9 cellular contexts compared by ENCODE assay signal in genomic region chrX:41275661-41276609, GRCh38. TPM values are rescaled to one million over a fixed set of nuclear protein-coding genes. Genes with fewer than 3 reads are reported as not detected.
DNase-seq lines count a peak whose midpoint lies in the region; ATAC-seq, FAIRE-seq and TF ChIP-seq lines count a peak whose summit lies in the region.
"Had no signal": no experiment of that assay in that cellular context is flagged by ENCODE, and none has a peak within 500 bp of the region (broad histone marks: within the 10 kb centered on the region; RNA-seq: fewer than 3 reads in every experiment).

No MANE protein-coding gene starts in this region.

- dilution Hi-C loops in endothelial cell of umbilical vein (cut with MboI; ENCODE audit: extremely low pct_ligation_motif_present, low sequenced_read_pairs): no loop called here

- no peak overlapping the region for H3T11ph ChIP-seq in H9 (ENCODE audit: low read length)

- H3K14ac ChIP-seq in H9 (ENCODE audit: insufficient read depth, low read length): peak overlapping the region; percentile 76

- peak overlapping the region in 1 of 3 experiments; percentile 82; a peak in 1 of 7 replicates for H3K27ac Mint-ChIP-seq in H9
- peak overlapping the region; percentile 79 for H3K27ac Mint-ChIP-seq in activated CD8-positive, alpha-beta memory T cell treated with anti-CD3 and anti-CD28 coated beads, Interleukin-2, amount 10 ng/mL, durations not matched to agents 7 days and 5 days

- H3K4me3 Mint-ChIP-seq in H9: peak overlapping the region; percentile 72 to 75
- peak overlapping the region; percentile 76 for H3K4me3 Mint-ChIP-seq in activated CD8-positive, alpha-beta memory T cell treated with anti-CD3 and anti-CD28 coated beads, Interleukin-2, amount 10 ng/mL, durations not matched to agents 7 days and 5 days

- TF ChIP-seq POLR2A in endothelial cell of umbilical vein (IDR thresholded peaks at IDR 0.05; ENCODE audit: low read depth, low read length): no peak

- H3K36me3 ChIP-seq in endothelial cell of umbilical vein (ENCODE audit: control insufficient read depth in 2 of 2, extremely low read depth in 1 of 2, insufficient read depth in 2 of 2, low read length in 2 of 2) (no peaks in the 10 kb centered on the region), mesodermal cell (ENCODE audit: control insufficient read depth, insufficient read depth, low read length) (no peaks in the 10 kb centered on the region)

- no peak overlapping the region for H4K91ac ChIP-seq in H9 (ENCODE audit: insufficient read length, low read depth, low read length)

- CTCF ChIA-PET in activated CD8-positive, alpha-beta memory T cell treated with anti-CD3 and anti-CD28 coated beads, Interleukin-2, amount 10 ng/mL, durations not matched to agents 7 days and 5 days (lab: Charles Lee): interaction anchor here (0.7 kb wide), 1 partner anchor 1232 kb away, joined by 4 read pairs; no protein-coding TSS in a partner anchor
- CTCF ChIA-PET in endothelial cell of umbilical vein (lab: Charles Lee): no interaction called here

- TF ChIP-seq CTCF in H9 (conservative IDR thresholded peaks at IDR 0.05) (peak; percentile 44; the same call in 2 of the 3 replicates), endothelial cell of umbilical vein (IDR thresholded peaks at IDR 0.05; ENCODE audit: extremely low read depth in 1 of 2, insufficient read depth in 1 of 2, low read depth in 1 of 2, low read length in 2 of 2) (peak; percentile 49 to 61)

- H2AFZ ChIP-seq in H9 (ENCODE audit: low read length) (no peak overlapping the region), endothelial cell of umbilical vein (ENCODE audit: low read depth, low read length) (peak overlapping the region; percentile 93)

- H3K9me1 ChIP-seq in endothelial cell of umbilical vein (replicated peaks; ENCODE audit: control insufficient read depth, extremely low read depth, insufficient read depth, low read length): no peaks in the 10 kb centered on the region

- intact Hi-C loops in endothelial cell of umbilical vein (cut with micrococcal nuclease): loop anchor here (1.0 to 10.0 kb wide), 5 partner anchors 54 to 479 kb away; no protein-coding TSS in a partner anchor

- H3K9ac ChIP-seq in H9 (ENCODE audit: extremely low read depth, insufficient read length, low read length) (peak overlapping the region; percentile 47), endothelial cell of umbilical vein (replicated peaks; ENCODE audit: extremely low read depth, insufficient read depth, low read length) (peak overlapping the region; percentile 65)

- H3K23me2 ChIP-seq in H9 (ENCODE audit: insufficient read length, low read depth, low read length, poor library complexity, severe bottlenecking): no peaks in the 10 kb centered on the region

- H3K27me3 Mint-ChIP-seq in H9 (ENCODE audit: low read depth): no peaks in the 10 kb centered on the region; the same call in 1 of the 2 replicates
- no peaks in the 10 kb centered on the region for H3K27me3 Mint-ChIP-seq in activated CD8-positive, alpha-beta memory T cell treated with anti-CD3 and anti-CD28 coated beads, Interleukin-2, amount 10 ng/mL, durations not matched to agents 7 days and 5 days

- BruUV-seq in endothelial cell of umbilical vein (replicated peaks; lab: Mats Ljungman, UMichigan): no TSS peak

- H3K27me3 ChIP-seq in H9 (ENCODE audit: insufficient read depth, low read length) (no peaks in the 10 kb centered on the region), endothelial cell of umbilical vein (ENCODE audit: control insufficient read depth in 2 of 2, insufficient read depth in 2 of 2, low read length in 2 of 2) (no peaks in the 10 kb centered on the region)

- H2BK120ac ChIP-seq in H9 (ENCODE audit: low read depth, low read length, poor library complexity, severe bottlenecking): no peak overlapping the region

- no peak overlapping the region for H3K27ac ChIP-seq in H9 (ENCODE audit: insufficient read length, low read depth, low read length)
- no peak overlapping the region for H3K27ac ChIP-seq in endothelial cell of umbilical vein (ENCODE audit: insufficient read depth, low read depth, low read length)
- H3K27ac ChIP-seq in mesodermal cell (ENCODE audit: low read depth, low read length, severe bottlenecking): peak overlapping the region; percentile 5
- H3K27ac ChIP-seq: epithelial cell of prostate had no signal

- H2BK12ac ChIP-seq in H9 (ENCODE audit: insufficient read length, low read depth, low read length): peak overlapping the region; percentile 63

- H2BK20ac ChIP-seq in H9 (ENCODE audit: low read depth, low read length, poor library complexity, severe bottlenecking): no peak overlapping the region

- peaks cover 5 to 10% of the 10 kb centered on the region in 2 experiments for H3K4me1 Mint-ChIP-seq in H9
- H3K4me1 Mint-ChIP-seq in activated CD8-positive, alpha-beta memory T cell treated with anti-CD3 and anti-CD28 coated beads, Interleukin-2, amount 10 ng/mL, durations not matched to agents 7 days and 5 days: peaks cover 12% of the 10 kb centered on the region

- no peak overlapping the region for H3K56ac ChIP-seq in H9 (ENCODE audit: insufficient read length, low read depth, low read length)

- H4K8ac ChIP-seq in H9 (replicated peaks; ENCODE audit: insufficient read length, low read depth, low read length): no peak overlapping the region

- no peak overlapping the region for H2BK15ac ChIP-seq in H9 (ENCODE audit: low read depth, low read length)

- H3K4me1 ChIP-seq in H9 (ENCODE audit: insufficient read depth, low read length): no peaks in the 10 kb centered on the region; the same call in 1 of the 2 replicates
- peaks cover 9% of the 10 kb centered on the region for H3K4me1 ChIP-seq in endothelial cell of umbilical vein (ENCODE audit: control insufficient read depth, extremely low read depth, insufficient read depth, low read length)
- peaks cover 3% of the 10 kb centered on the region for H3K4me1 ChIP-seq in mesodermal cell (ENCODE audit: control insufficient read depth, insufficient read depth, low read length, poor library complexity, severe bottlenecking)

- no peak overlapping the region for H4K5ac ChIP-seq in H9 (ENCODE audit: insufficient read length, low read depth, low read length)

- POLR2A ChIA-PET in endothelial cell of umbilical vein (lab: Charles Lee): no interaction called here

- peaks cover 48 to 49% of the 10 kb centered on the region in 2 experiments for H3K9me3 Mint-ChIP-seq in H9
- H3K9me3 Mint-ChIP-seq in activated CD8-positive, alpha-beta memory T cell treated with anti-CD3 and anti-CD28 coated beads, Interleukin-2, amount 10 ng/mL, durations not matched to agents 7 days and 5 days (ENCODE audit: low read depth): no peaks in the 10 kb centered on the region

- H3K4me3 ChIP-seq in endothelial cell of umbilical vein (replicated peaks in 1 of 3; ENCODE audit: insufficient read depth in 1 of 3, low read depth in 1 of 3, low read length in 3 of 3) (peak overlapping the region; percentile 52 to 58 (median 53)), mesodermal cell (ENCODE audit: extremely low read depth, insufficient read depth, low read length, poor library complexity, severe bottlenecking) (peak overlapping the region; percentile 38)

- no peak overlapping the region for H3K4ac ChIP-seq in H9 (ENCODE audit: low read depth, low read length)

- peak overlapping the region; percentile 79 for H3K18ac ChIP-seq in H9 (ENCODE audit: insufficient read length, low read depth, low read length)

- no peaks in the 10 kb centered on the region for H3K79me1 ChIP-seq in H9 (ENCODE audit: insufficient read depth, low read depth, low read length, poor library complexity, severe bottlenecking)

- peaks cover 0 to 4% (median 0%) of the 10 kb centered on the region in 3 experiments; a peak in 1 of 7 replicates for H3K36me3 Mint-ChIP-seq in H9 (ENCODE audit: insufficient read depth in 1 of 3, low read depth in 3 of 3)
- no peaks in the 10 kb centered on the region for H3K36me3 Mint-ChIP-seq in activated CD8-positive, alpha-beta memory T cell treated with anti-CD3 and anti-CD28 coated beads, Interleukin-2, amount 10 ng/mL, durations not matched to agents 7 days and 5 days

- peak; percentile 87 for FAIRE-seq in endothelial cell of umbilical vein (lab: Jason Lieb, UNC)

- H2AK5ac ChIP-seq in H9 (ENCODE audit: insufficient read length, low read length): no peak overlapping the region

- ATAC-seq in activated CD8-positive, alpha-beta memory T cell treated with anti-CD3 and anti-CD28 coated beads, Interleukin-2, amount 10 ng/mL, durations not matched to agents 7 days and 5 days: peak; percentile 77
- no peak for ATAC-seq in HG03565 (IDR thresholded peaks at IDR 0.05; ENCODE audit: unreplicated experiment)

- H4K20me1 ChIP-seq in H9 (ENCODE audit: control insufficient read depth, insufficient read depth, insufficient read length) (no peaks in the 10 kb centered on the region), endothelial cell of umbilical vein (replicated peaks; ENCODE audit: control insufficient read depth, extremely low read depth, insufficient read depth, low read length) (no peaks in the 10 kb centered on the region)

- no peak overlapping the region for H3K23ac ChIP-seq in H9 (ENCODE audit: insufficient read length, low read depth, low read length)

- H3K9me3 ChIP-seq in H9 (ENCODE audit: control insufficient read depth, low read depth, low read length) (no peaks in the 10 kb centered on the region), endothelial cell of umbilical vein (replicated peaks; ENCODE audit: control insufficient read depth, insufficient read depth, low read length) (no peaks in the 10 kb centered on the region), mesodermal cell (ENCODE audit: control insufficient read depth, low read length) (no peaks in the 10 kb centered on the region)

- WGBS in H9 (ENCODE audit: extremely low coverage, insufficient read length, low lambda C conversion rate): no CpG with 5 or more reads among the region's 54 CpGs
- 4 to 8% methylated on average over 16 to 18 of the region's 54 CpGs for WGBS in mesodermal cell (ENCODE audit: insufficient coverage in 2 of 2), 2 experiments

- H3K4me2 ChIP-seq in H9 (ENCODE audit: insufficient read depth, insufficient read length, low read length): peak overlapping the region; percentile 52
- H3K4me2 ChIP-seq in endothelial cell of umbilical vein (ENCODE audit: insufficient read depth, low read length): peak overlapping the region; percentile 72

- DNase-seq in DMS153 (lab: John Stamatoyannopoulos, UW) (peak; percentile 26), H9 (peak; percentile 69), NCI-H2227 treated with DMSO at 0.1 percent for 48 hours (lab: John Stamatoyannopoulos, UW) (peak; percentile 50), endothelial cell of umbilical vein (ENCODE audit: low read depth, low spot score) (peak; percentile 48)
- DNase-seq in activated CD8-positive, alpha-beta memory T cell treated with anti-CD3 and anti-CD28 coated beads, Interleukin-2, amount 10 ng/mL, durations not matched to agents 7 days and 5 days: peak; percentile 66
- DNase-seq in stimulated activated CD8-positive, alpha-beta memory T cell treated with anti-CD3 and anti-CD28 coated beads, Interleukin-4, amount 100 ng/mL, for 24 hours (ENCODE audit: low read depth): peak; percentile 25

- H2BK5ac ChIP-seq in H9 (ENCODE audit: insufficient read length, low read length): no peak overlapping the region

- no peaks in the 10 kb centered on the region for H3K79me2 ChIP-seq in H9 (ENCODE audit: insufficient read depth, low read length)
- H3K79me2 ChIP-seq in endothelial cell of umbilical vein (ENCODE audit: control insufficient read depth, insufficient read depth, low read length): no peaks in the 10 kb centered on the region

RNA-seq across cellular contexts. Expression of gene DDX3X, which starts 58.0 kb away (rescaled TPM):
- total RNA-seq in H9 (2021) (328 and 338 TPM in 2 replicates), endothelial cell of umbilical vein (300 and 304 TPM in 2 replicates)
- total RNA-seq in activated CD8-positive, alpha-beta memory T cell treated with anti-CD3 and anti-CD28 coated beads, Interleukin-2, amount 10 ng/mL, durations not matched to agents 7 days and 5 days: 100 to 1,000 TPM; 198 to 253 TPM
- 28.7 and 48.5 TPM in 2 replicates for polyA plus RNA-seq in endothelial cell of umbilical vein
- 49.3 and 50.0 TPM in 2 replicates for polyA plus RNA-seq in endothelial cell of umbilical vein (2011; cell fraction: cytosol; rRNA removed)
- 128 and 131 TPM in 2 replicates for polyA plus RNA-seq in endothelial cell of umbilical vein (2011; cell fraction: nucleus; rRNA removed)
- polyA plus RNA-seq in endothelial cell of umbilical vein (2012): 171 and 238 TPM in 2 replicates
- 158 and 184 TPM in 2 replicates for polyA minus RNA-seq in endothelial cell of umbilical vein
- polyA minus RNA-seq in endothelial cell of umbilical vein (2011; cell fraction: cytosol; rRNA and poly(A)+ RNA removed): 175 TPM
- polyA minus RNA-seq in endothelial cell of umbilical vein (2011; cell fraction: nucleus; rRNA and poly(A)+ RNA removed): 207 and 245 TPM in 2 replicates
- 110 TPM for polyA plus RNA-seq in mesodermal cell (2013, experiment 1 of 2)
- 114 TPM for polyA plus RNA-seq in mesodermal cell (2013, experiment 2 of 2)
